11 cellular contexts compared by ENCODE assay signal in the genomic region with DNA sequence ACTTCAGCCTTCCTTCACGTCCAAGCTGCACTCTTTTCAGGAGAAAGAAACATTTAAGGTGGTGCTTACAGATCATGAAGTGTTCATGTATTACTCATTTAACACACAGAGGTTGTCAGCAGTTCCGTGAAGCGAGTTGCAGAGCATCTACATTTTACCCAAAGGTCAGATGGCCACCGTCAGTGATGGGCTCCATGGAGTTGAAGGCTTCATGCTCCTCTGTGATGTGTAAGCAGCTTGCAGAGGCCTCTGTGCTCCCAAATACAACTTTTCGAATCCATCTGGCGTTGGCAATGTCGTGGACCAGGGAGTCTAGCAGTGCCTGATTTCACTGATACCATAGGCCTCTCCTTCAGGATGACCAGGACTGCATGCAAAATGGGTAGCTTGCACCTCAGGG. TPM values are rescaled to one million over a fixed set of nuclear protein-coding genes. Genes with fewer than 3 reads are reported as not detected.
"Had no signal": no experiment of that assay in that cellular context is flagged by ENCODE, and none has a peak within 500 bp of the region (broad histone marks: within the 10 kb centered on the region; RNA-seq: fewer than 3 reads in every experiment).

No MANE protein-coding gene starts in this region.

- ATAC-seq: GM23338, HCT116 had no signal

- DNase-seq: GM23248, GOT3, H7, H9, HCEC 1CT, HFFc6 had no signal

- H3K9me3 ChIP-seq: HAP-1 had no signal

- H3K4me3 ChIP-seq: GM23248, GM23338, HAP-1 had no signal

- H2AFZ ChIP-seq: GM23248, GM23338 had no signal

- H3K27ac ChIP-seq: GM23248 had no signal

- H3K36me3 ChIP-seq: HAP-1 had no signal

- FAIRE-seq: H54 had no signal

- H3K4me1 ChIP-seq: HAP-1 had no signal

- H3K9ac ChIP-seq: GM23248 had no signal

- H3K4me2 ChIP-seq: GM23338 had no signal

RNA-seq across cellular contexts. Expression of gene DMRT3, which starts 53.7 kb away (rescaled TPM):
- total RNA-seq: GM23248, GM23338, H4, H7, H9, HFFc6 had no signal
- polyA plus RNA-seq: GM23248, GM23338 had no signal
